In genomic region chr6:25025919-25026301, GRCh38 we compare ENCODE assay signal across 15 cellular contexts.
DNase-seq lines count a peak whose midpoint lies in the region; ATAC-seq lines count a peak whose summit lies in the region.
"Had no signal": no experiment of that assay in that cellular context is flagged by ENCODE, and none has a peak within 500 bp of the region (broad histone marks: within the 10 kb centered on the region; RNA-seq: fewer than 3 reads in every experiment).

No MANE protein-coding gene starts in this region.

- peak; percentile 70 to 84 for ATAC-seq in activated CD4-positive, CD25-positive, alpha-beta regulatory T cell treated with anti-CD3 and anti-CD28 coated beads, Interleukin-2, amount 50 U/mL, for 24 hours
- ATAC-seq in activated T-helper 17 cell treated with anti-CD3 and anti-CD28 coated beads, Interleukin-2, amount 50 U/mL, for 72 hours (replicated peaks), result peak; percentile 56
- ATAC-seq in natural killer cell treated with Interleukin-12 subunit alpha and Interleukin-12 subunit beta and Interleukin-15 and Interleukin-18, amount 100 ng/mL, for 72 hours, result peak in 1 of 2 donors; percentile 27
- ATAC-seq in HG03342 (IDR thresholded peaks at IDR 0.05; ENCODE audit: unreplicated experiment) (no peak), GM21619 (IDR thresholded peaks at IDR 0.05; ENCODE audit: unreplicated experiment) (no peak)
- ATAC-seq: psoas muscle had no signal

- H3K4me3 Mint-ChIP-seq in activated T-helper 17 cell treated with anti-CD3 and anti-CD28 coated beads, Interleukin-2, amount 50 U/mL, for 72 hours, result peak overlapping the region; percentile 80
- H3K4me3 Mint-ChIP-seq in natural killer cell treated with Interleukin-12 subunit alpha and Interleukin-12 subunit beta and Interleukin-15 and Interleukin-18, amount 100 ng/mL, for 72 hours, result peak overlapping the region; percentile 72

- H3K9me3 ChIP-seq in Karpas-422 (ENCODE audit: low read length), result no peaks in the 10 kb centered on the region
- H3K9me3 ChIP-seq: Caco-2, left ventricle myocardium inferior, psoas muscle, SJCRH30, transverse colon had no signal

- H3K4me2 ChIP-seq in Karpas-422 (ENCODE audit: low read depth, low read length, poor library complexity, severe bottlenecking), result peak overlapping the region; percentile 84

- H3K27ac ChIP-seq in Karpas-422 (ENCODE audit: low read length), result peak overlapping the region; percentile 96
- H3K27ac ChIP-seq: left ventricle myocardium inferior, psoas muscle, SJCRH30, transverse colon had no signal

- H3K4me1 Mint-ChIP-seq in activated T-helper 17 cell treated with anti-CD3 and anti-CD28 coated beads, Interleukin-2, amount 50 U/mL, for 72 hours, result peaks cover 38% of the 10 kb centered on the region
- peaks cover 29 to 43% of the 10 kb centered on the region in 2 donors for H3K4me1 Mint-ChIP-seq in natural killer cell treated with Interleukin-12 subunit alpha and Interleukin-12 subunit beta and Interleukin-15 and Interleukin-18, amount 100 ng/mL, for 72 hours (ENCODE audit: low read depth in 2 of 2)

- no peak overlapping the region; the same call in 1 of the 2 replicates for H2AFZ ChIP-seq in Karpas-422 (ENCODE audit: low read length)

- no peaks in the 10 kb centered on the region for H4K20me1 ChIP-seq in Karpas-422 (ENCODE audit: insufficient read depth, low read depth, low read length)

- no peaks in the 10 kb centered on the region for H3K27me3 ChIP-seq in Karpas-422 (ENCODE audit: low read length)
- H3K27me3 ChIP-seq: SJCRH30, transverse colon had no signal

- no peak for DNase-seq in activated CD4-positive, CD25-positive, alpha-beta regulatory T cell treated with anti-CD3 and anti-CD28 coated beads, Interleukin-2, amount 50 U/mL, for 72 hours
- DNase-seq in Karpas-422 (no peak), HuH-7 (ENCODE audit: low spot score) (no peak)
- DNase-seq in natural killer cell treated with Interleukin-12 subunit alpha and Interleukin-12 subunit beta and Interleukin-15 and Interleukin-18, amount 100 ng/mL, for 72 hours (ENCODE audit: low spot score), result no peak
- DNase-seq: 8988T, Caco-2, GF-D8, left ventricle myocardium inferior, psoas muscle, SJCRH30, transverse colon had no signal

- H3K36me3 ChIP-seq in Karpas-422 (ENCODE audit: insufficient read depth, low read length), result peaks cover 6% of the 10 kb centered on the region
- H3K36me3 ChIP-seq: left ventricle myocardium inferior, SJCRH30, transverse colon had no signal

- peaks cover 57% of the 10 kb centered on the region for H3K36me3 Mint-ChIP-seq in activated T-helper 17 cell treated with anti-CD3 and anti-CD28 coated beads, Interleukin-2, amount 50 U/mL, for 72 hours (ENCODE audit: low read depth)
- no peaks in the 10 kb centered on the region for H3K36me3 Mint-ChIP-seq in natural killer cell treated with Interleukin-12 subunit alpha and Interleukin-12 subunit beta and Interleukin-15 and Interleukin-18, amount 100 ng/mL, for 72 hours

- no peaks in the 10 kb centered on the region for H3K9me2 ChIP-seq in Karpas-422 (replicated peaks; ENCODE audit: insufficient read depth, low read length)

- H3K4me1 ChIP-seq in Karpas-422 (ENCODE audit: low read length), result peaks cover 65% of the 10 kb centered on the region
- H3K4me1 ChIP-seq: Caco-2, left ventricle myocardium inferior, psoas muscle, SJCRH30 had no signal

- no peaks in the 10 kb centered on the region for H3K9me3 Mint-ChIP-seq in activated T-helper 17 cell treated with anti-CD3 and anti-CD28 coated beads, Interleukin-2, amount 50 U/mL, for 72 hours
- H3K9me3 Mint-ChIP-seq in natural killer cell treated with Interleukin-12 subunit alpha and Interleukin-12 subunit beta and Interleukin-15 and Interleukin-18, amount 100 ng/mL, for 72 hours, result no peaks in the 10 kb centered on the region

- no peaks in the 10 kb centered on the region for H3K27me3 Mint-ChIP-seq in activated T-helper 17 cell treated with anti-CD3 and anti-CD28 coated beads, Interleukin-2, amount 50 U/mL, for 72 hours
- no peaks in the 10 kb centered on the region for H3K27me3 Mint-ChIP-seq in natural killer cell treated with Interleukin-12 subunit alpha and Interleukin-12 subunit beta and Interleukin-15 and Interleukin-18, amount 100 ng/mL, for 72 hours

- H3K9ac ChIP-seq in Karpas-422 (ENCODE audit: low read length), result no peak overlapping the region

- H3K79me2 ChIP-seq in Karpas-422 (ENCODE audit: low read length), result peaks cover 36% of the 10 kb centered on the region

- H3K4me3 ChIP-seq in Karpas-422 (ENCODE audit: low read length), result no peak overlapping the region; the same call in 1 of the 2 replicates
- H3K4me3 ChIP-seq: left ventricle myocardium inferior, psoas muscle, SJCRH30, transverse colon had no signal

- H3K27ac Mint-ChIP-seq in activated T-helper 17 cell treated with anti-CD3 and anti-CD28 coated beads, Interleukin-2, amount 50 U/mL, for 72 hours, result peak overlapping the region; percentile 96
- H3K27ac Mint-ChIP-seq in natural killer cell treated with Interleukin-12 subunit alpha and Interleukin-12 subunit beta and Interleukin-15 and Interleukin-18, amount 100 ng/mL, for 72 hours, result peak overlapping the region; percentile 92 to 97

Comparison
In these comparisons a context has a peak if more than half of its experiments do, and no peak if none do; other contexts are left out.
1. ATAC-seq: peak in activated CD4-positive, CD25-positive, alpha-beta regulatory T cell treated with anti-CD3 and anti-CD28 coated beads, Interleukin-2, amount 50 U/mL, for 24 hours (2 of 2) and activated T-helper 17 cell treated with anti-CD3 and anti-CD28 coated beads, Interleukin-2, amount 50 U/mL, for 72 hours (single experiment); none in HG03342 (single experiment) and GM21619 (single experiment).